In the genomic region with DNA sequence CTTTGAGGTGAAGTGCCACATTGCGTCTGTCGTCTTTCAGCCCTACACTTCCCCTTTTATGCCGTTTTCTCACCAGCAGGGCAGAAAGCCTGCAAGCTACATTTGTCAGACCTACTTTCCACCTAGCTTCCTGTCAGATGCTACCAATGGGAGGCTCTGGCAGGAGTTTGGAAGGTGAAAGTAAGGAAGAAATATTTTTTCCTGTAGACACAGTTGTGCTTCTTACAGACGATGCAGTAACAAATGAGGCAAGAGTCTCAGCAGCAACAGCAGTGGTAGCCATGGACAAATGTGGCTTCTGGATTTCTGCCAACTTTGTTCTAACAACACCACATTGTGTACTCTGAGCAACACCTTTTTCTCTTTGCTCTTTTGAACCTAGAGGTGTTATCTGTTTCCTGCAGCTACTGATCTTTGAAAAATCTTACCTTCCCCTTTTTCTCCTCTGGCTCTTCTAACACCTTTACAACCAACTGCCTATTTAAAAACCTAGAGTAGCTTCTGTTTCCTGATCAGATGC, we compare ENCODE assay signal across 8 cellular contexts.
DNase-seq lines count a peak whose midpoint lies in the region; ATAC-seq and TF ChIP-seq lines count a peak whose summit lies in the region.

No MANE protein-coding gene starts in this region.

- H3K36me3 Mint-ChIP-seq in GM23338 (ENCODE audit: low read depth) (no peaks in the 10 kb centered on the region), osteocyte (ENCODE audit: unreplicated experiment) (no peaks in the 10 kb centered on the region)
- peaks cover 4% of the 10 kb centered on the region for H3K36me3 Mint-ChIP-seq in activated T-helper 1 cell treated with anti-CD3 and anti-CD28 coated beads, Interleukin-12 subunit alpha, Interleukin-12 subunit beta, Interleukin-2, Interleukin-4 antibody, amounts not matched to agents 30 ng/mL and 10 ng/mL and 1 ng/mL, durations not matched to agents 14 hours and 24 hours and 36 hours (ENCODE audit: low read depth)

- H3K9me2 ChIP-seq in GM23338 (ENCODE audit: insufficient read depth) = no peaks in the 10 kb centered on the region

- H3K27ac Mint-ChIP-seq in GM23338 (no peak overlapping the region), osteocyte (ENCODE audit: unreplicated experiment) (no peak overlapping the region)
- no peak overlapping the region for H3K27ac Mint-ChIP-seq in activated T-helper 1 cell treated with anti-CD3 and anti-CD28 coated beads, Interleukin-12 subunit alpha, Interleukin-12 subunit beta, Interleukin-2, Interleukin-4 antibody, amounts not matched to agents 30 ng/mL and 10 ng/mL and 1 ng/mL, durations not matched to agents 14 hours and 24 hours and 36 hours

- DNase-seq in GM23338 (ENCODE audit: low spot score) (peak; percentile 24), MV-4-11 (lab: John Stamatoyannopoulos, UW) (peak; percentile 68), osteocyte (ENCODE audit: extremely low spot score, unreplicated experiment) (no peak), NCI-H2196 treated with DMSO at 0.1 percent for 48 hours (lab: John Stamatoyannopoulos, UW; ENCODE audit: unreplicated experiment) (no peak), BE2C (no peak)
- DNase-seq in activated T-helper 1 cell treated with anti-CD3 and anti-CD28 coated beads, Interleukin-12 subunit alpha, Interleukin-12 subunit beta, Interleukin-2, Interleukin-4 antibody, amounts not matched to agents 30 ng/mL and 10 ng/mL and 1 ng/mL, durations not matched to agents 14 hours and 24 hours and 36 hours (ENCODE audit: low spot score) = peak; percentile 18

- H3K36me3 ChIP-seq in GM23338 (ENCODE audit: insufficient read depth) (no peaks in the 10 kb centered on the region), neutrophil (no peaks in the 10 kb centered on the region), BE2C (no peaks in the 10 kb centered on the region)

- H4K20me1 ChIP-seq in GM23338 (replicated peaks; ENCODE audit: insufficient read depth) = no peaks in the 10 kb centered on the region

- H3K27me3 ChIP-seq in GM23338 (ENCODE audit: insufficient read depth) (no peaks in the 10 kb centered on the region), neutrophil (no peaks in the 10 kb centered on the region), BE2C (no peaks in the 10 kb centered on the region)

- no peaks in the 10 kb centered on the region for H3K9me3 ChIP-seq in neutrophil
- no peaks in the 10 kb centered on the region for H3K9me3 ChIP-seq in BE2C

- no peaks in the 10 kb centered on the region for H3K9me3 Mint-ChIP-seq in GM23338
- H3K9me3 Mint-ChIP-seq in activated T-helper 1 cell treated with anti-CD3 and anti-CD28 coated beads, Interleukin-12 subunit alpha, Interleukin-12 subunit beta, Interleukin-2, Interleukin-4 antibody, amounts not matched to agents 30 ng/mL and 10 ng/mL and 1 ng/mL, durations not matched to agents 14 hours and 24 hours and 36 hours = no peaks in the 10 kb centered on the region
- H3K9me3 Mint-ChIP-seq in osteocyte (ENCODE audit: unreplicated experiment) = no peaks in the 10 kb centered on the region

- no peak overlapping the region for H3K27ac ChIP-seq in GM23338 (ENCODE audit: low read depth)
- H3K27ac ChIP-seq in neutrophil = peak overlapping the region; percentile 60

- TF ChIP-seq POLR2A in GM18505 (IDR thresholded peaks at IDR 0.05; ENCODE audit: borderline replicate concordance, extremely low read depth, insufficient read depth, insufficient read length) = peak; percentile 25

- H3K4me1 ChIP-seq in GM23338 (ENCODE audit: insufficient read depth) = peaks cover 14% of the 10 kb centered on the region
- H3K4me1 ChIP-seq in neutrophil (ENCODE audit: control insufficient read depth in 1 of 2, insufficient read depth in 1 of 2, low read depth in 1 of 2, low read length in 1 of 2) = peaks cover 10 to 14% of the 10 kb centered on the region in 2 experiments
- no peaks in the 10 kb centered on the region for H3K4me1 ChIP-seq in BE2C

- H3K27me3 Mint-ChIP-seq in GM23338 (ENCODE audit: insufficient read depth, low read depth, poor library complexity) = no peaks in the 10 kb centered on the region
- peaks cover 2% of the 10 kb centered on the region for H3K27me3 Mint-ChIP-seq in activated T-helper 1 cell treated with anti-CD3 and anti-CD28 coated beads, Interleukin-12 subunit alpha, Interleukin-12 subunit beta, Interleukin-2, Interleukin-4 antibody, amounts not matched to agents 30 ng/mL and 10 ng/mL and 1 ng/mL, durations not matched to agents 14 hours and 24 hours and 36 hours (ENCODE audit: insufficient read depth)
- H3K27me3 Mint-ChIP-seq in osteocyte (ENCODE audit: unreplicated experiment) = peaks cover 19% of the 10 kb centered on the region

- no peaks in the 10 kb centered on the region for H3F3A ChIP-seq in GM23338 (replicated peaks; ENCODE audit: low read depth)

- H3K4me3 ChIP-seq in GM23338 = no peak overlapping the region
- peak overlapping the region in 1 of 2 experiments; percentile 31 for H3K4me3 ChIP-seq in neutrophil (ENCODE audit: low read depth in 1 of 2, low read length in 1 of 2)
- no peak overlapping the region for H3K4me3 ChIP-seq in BE2C (ENCODE audit: low read depth, low read length)

- no peak overlapping the region for H3K4me2 ChIP-seq in GM23338

- H3K4me3 Mint-ChIP-seq in GM23338 = no peak overlapping the region
- H3K4me3 Mint-ChIP-seq in activated T-helper 1 cell treated with anti-CD3 and anti-CD28 coated beads, Interleukin-12 subunit alpha, Interleukin-12 subunit beta, Interleukin-2, Interleukin-4 antibody, amounts not matched to agents 30 ng/mL and 10 ng/mL and 1 ng/mL, durations not matched to agents 14 hours and 24 hours and 36 hours = peak overlapping the region; percentile 13
- no peak overlapping the region for H3K4me3 Mint-ChIP-seq in osteocyte (ENCODE audit: unreplicated experiment)

- ATAC-seq in GM18505 (IDR thresholded peaks at IDR 0.05; ENCODE audit: unreplicated experiment) (peak; percentile 90), GM23338 (peak; percentile 38; the same call in 1 of the 3 replicates)

- H2AFZ ChIP-seq in GM23338 = peak overlapping the region; percentile 90; the same call in 1 of the 2 replicates

- intact Hi-C loops in activated T-helper 1 cell treated with anti-CD3 and anti-CD28 coated beads, Interleukin-12 subunit alpha, Interleukin-12 subunit beta, Interleukin-2, Interleukin-4 antibody, amounts not matched to agents 30 ng/mL and 10 ng/mL and 1 ng/mL, durations not matched to agents 14 hours and 24 hours and 36 hours (cut with micrococcal nuclease) = no loop called here

- no peaks in the 10 kb centered on the region for H3K79me2 ChIP-seq in GM23338 (replicated peaks; ENCODE audit: insufficient read depth)

- TF ChIP-seq CTCF in GM23338 (conservative IDR thresholded peaks at IDR 0.05; ENCODE audit: low read depth in 2 of 2) (0 out of 4 replicates have a peak, but pooled peaks of 1 of the 2 experiments have one; percentile 11), neutrophil (IDR thresholded peaks at IDR 0.05) (peak; percentile 57), osteocyte (IDR thresholded peaks at IDR 0.05) (no peak), BE2C (IDR thresholded peaks at IDR 0.05; ENCODE audit: low read depth, low read length) (no peak)

- peaks cover 24% of the 10 kb centered on the region for H3K4me1 Mint-ChIP-seq in GM23338
- peaks cover 22% of the 10 kb centered on the region for H3K4me1 Mint-ChIP-seq in activated T-helper 1 cell treated with anti-CD3 and anti-CD28 coated beads, Interleukin-12 subunit alpha, Interleukin-12 subunit beta, Interleukin-2, Interleukin-4 antibody, amounts not matched to agents 30 ng/mL and 10 ng/mL and 1 ng/mL, durations not matched to agents 14 hours and 24 hours and 36 hours (ENCODE audit: low read depth)
- no peaks in the 10 kb centered on the region for H3K4me1 Mint-ChIP-seq in osteocyte (ENCODE audit: unreplicated experiment)

Comparison
In these comparisons a context has a peak if more than half of its experiments do, and no peak if none do; other contexts are left out.
1. DNase-seq: peak in GM23338 (single experiment), MV-4-11 (single experiment) and activated T-helper 1 cell treated with anti-CD3 and anti-CD28 coated beads, Interleukin-12 subunit alpha, Interleukin-12 subunit beta, Interleukin-2, Interleukin-4 antibody, amounts not matched to agents 30 ng/mL and 10 ng/mL and 1 ng/mL, durations not matched to agents 14 hours and 24 hours and 36 hours (single experiment); none in osteocyte (single experiment), NCI-H2196 treated with DMSO at 0.1 percent for 48 hours (single experiment) and BE2C (single experiment).